ENCODE assay signal across 14 cellular contexts in the genomic region with DNA sequence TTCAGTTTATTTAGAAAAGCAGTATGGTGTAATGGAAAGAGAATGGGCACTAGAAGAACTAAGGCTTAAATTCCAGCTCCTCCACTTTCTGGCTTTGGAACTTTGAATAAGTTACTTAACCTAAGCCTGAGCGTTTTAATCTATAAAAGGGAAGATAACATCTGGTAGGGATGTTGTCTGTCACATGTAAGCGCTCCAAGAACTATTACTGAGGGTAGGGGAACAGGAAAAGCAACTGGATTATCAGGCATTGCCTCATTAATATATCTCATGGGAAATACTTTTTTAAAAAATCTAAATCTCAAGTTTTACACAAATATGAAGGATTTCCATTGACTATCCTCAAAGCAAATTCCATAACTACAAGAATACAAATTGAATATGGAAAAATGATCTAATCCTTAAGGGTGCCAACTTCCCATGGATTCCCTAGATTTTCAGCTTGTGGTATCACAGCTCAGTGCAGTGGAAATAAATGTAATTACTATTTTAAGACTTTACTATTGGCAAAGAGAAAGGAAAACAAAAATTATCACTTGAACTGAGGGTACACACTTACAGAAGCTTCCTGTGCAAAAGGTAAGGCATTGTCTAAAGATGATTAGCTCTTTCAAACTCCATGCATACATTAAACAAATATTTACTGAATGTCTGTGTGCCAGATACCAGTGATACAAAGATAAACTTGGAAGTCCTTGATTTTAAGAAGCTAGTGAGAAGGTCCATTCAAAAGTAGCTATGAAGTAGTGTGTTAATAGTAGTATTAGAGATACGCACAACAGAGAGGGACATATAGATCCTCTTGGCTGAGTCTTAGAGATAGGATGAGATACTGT. TPM values are rescaled to one million over a fixed set of nuclear protein-coding genes. Genes with fewer than 3 reads are reported as not detected.
A peak's percentile ranks its signal among the peaks of the same experiment; 100 is the strongest.
DNase-seq lines count a peak whose midpoint lies in the region; ATAC-seq and TF ChIP-seq lines count a peak whose summit lies in the region.
"Had no signal": no experiment of that assay in that cellular context is flagged by ENCODE, and none has a peak within 500 bp of the region (broad histone marks: within the 10 kb centered on the region; RNA-seq: fewer than 3 reads in every experiment).

No MANE protein-coding gene starts in this region.

- H3K4me1 Mint-ChIP-seq in progenitor cell of endocrine pancreas (ENCODE audit: low read depth), result peaks cover 36% of the 10 kb centered on the region
- H3K4me1 Mint-ChIP-seq: stimulated activated naive CD8-positive, alpha-beta T cell treated with anti-CD3 and anti-CD28 coated beads, Interleukin-15, amount 100 ng/mL, for 72 hours had no signal

- peak overlapping the region; percentile 46 for H3K27ac Mint-ChIP-seq in progenitor cell of endocrine pancreas
- H3K27ac Mint-ChIP-seq: CD8-positive, alpha-beta T cell had no signal

- no peaks in the 10 kb centered on the region for H3K27me3 Mint-ChIP-seq in progenitor cell of endocrine pancreas
- H3K27me3 Mint-ChIP-seq: central memory CD8-positive, alpha-beta T cell; stimulated activated naive CD8-positive, alpha-beta T cell treated with anti-CD3 and anti-CD28 coated beads, Interleukin-15, amount 100 ng/mL, for 72 hours had no signal

- H3K36me3 Mint-ChIP-seq in progenitor cell of endocrine pancreas (ENCODE audit: insufficient read depth), result peaks cover 27% of the 10 kb centered on the region

- no peaks in the 10 kb centered on the region for H3K9me3 ChIP-seq in adipocyte (ENCODE audit: control insufficient read depth, low read length)

- peaks cover 26% of the 10 kb centered on the region for H3K36me3 ChIP-seq in adipocyte (ENCODE audit: control insufficient read depth, insufficient read depth, low read length, severe bottlenecking)

- TF ChIP-seq CTCF in progenitor cell of endocrine pancreas (IDR thresholded peaks at IDR 0.05; ENCODE audit: unreplicated experiment), result no peak

- no peaks in the 10 kb centered on the region for H3K9me3 Mint-ChIP-seq in progenitor cell of endocrine pancreas (ENCODE audit: low read depth)
- H3K9me3 Mint-ChIP-seq: CD8-positive, alpha-beta T cell; central memory CD8-positive, alpha-beta T cell; stimulated activated naive CD8-positive, alpha-beta T cell treated with anti-CD3 and anti-CD28 coated beads, Interleukin-15, amount 100 ng/mL, for 72 hours had no signal

- intact Hi-C loops in Right ventricle myocardium superior (cut with DNase I), result no loop called here

- peak overlapping the region; percentile 13 for H3K4me3 Mint-ChIP-seq in progenitor cell of endocrine pancreas (ENCODE audit: low read depth)
- H3K4me3 Mint-ChIP-seq: CD8-positive, alpha-beta T cell; central memory CD8-positive, alpha-beta T cell; stimulated activated naive CD8-positive, alpha-beta T cell treated with anti-CD3 and anti-CD28 coated beads, Interleukin-15, amount 100 ng/mL, for 72 hours had no signal

- no peak overlapping the region for H3K9ac ChIP-seq in adipocyte (ENCODE audit: low read length)

- H3K27me3 ChIP-seq in adipocyte (replicated peaks; ENCODE audit: control insufficient read depth, insufficient read depth, low read length), result no peaks in the 10 kb centered on the region

- DNase-seq in EH (ENCODE audit: low read depth), result peak; percentile 36
- peak; percentile 40 for DNase-seq in adipocyte (ENCODE audit: low read depth)
- DNase-seq in Right ventricle myocardium superior, result no peak
- no peak for DNase-seq in progenitor cell of endocrine pancreas (ENCODE audit: low spot score, unreplicated experiment)
- no peak for DNase-seq in kidney tubule cell (ENCODE audit: low spot score)
- no peak for DNase-seq in cortex of kidney (lab: John Stamatoyannopoulos, UW)
- DNase-seq in NOMO-1 treated with DMSO at 0.1 percent for 48 hours (lab: John Stamatoyannopoulos, UW; ENCODE audit: unreplicated experiment), result no peak
- no peak for DNase-seq in AML-193 (lab: John Stamatoyannopoulos, UW)
- DNase-seq: CD8-positive, alpha-beta T cell; islet precursor cell; NCI-H1436 treated with DMSO at 0.1 percent for 48 hours; stimulated activated naive CD8-positive, alpha-beta T cell treated with anti-CD3 and anti-CD28 coated beads, Interleukin-15, amount 100 ng/mL, for 72 hours had no signal

- peaks cover 46% of the 10 kb centered on the region for H3K4me1 ChIP-seq in adipocyte (ENCODE audit: control insufficient read depth, insufficient read depth, low read length)

- peak; percentile 61 for ATAC-seq in Right ventricle myocardium superior (ENCODE audit: poor library complexity)
- ATAC-seq: CD8-positive, alpha-beta T cell; HCT116; stimulated activated naive CD8-positive, alpha-beta T cell treated with anti-CD3 and anti-CD28 coated beads, Interleukin-15, amount 100 ng/mL, for 72 hours had no signal

- H3K4me3 ChIP-seq in adipocyte (ENCODE audit: low read length), result peak overlapping the region; percentile 40

RNA-seq across cellular contexts. Expression of a gene that starts 38.4 kb away (rescaled TPM):
- 46.9 TPM for total RNA-seq in Right ventricle myocardium superior
- total RNA-seq in progenitor cell of endocrine pancreas, result 131 and 135 TPM in 2 replicates

Comparison
In these comparisons a context has a peak if more than half of its experiments do, and no peak if none do; other contexts are left out.
1. DNase-seq: peak in EH (single experiment) and adipocyte (single experiment); none in Right ventricle myocardium superior (single experiment), progenitor cell of endocrine pancreas (single experiment), kidney tubule cell (single experiment), cortex of kidney (single experiment), NOMO-1 treated with DMSO at 0.1 percent for 48 hours (single experiment) and AML-193 (0 of 2).